In the genomic region with DNA sequence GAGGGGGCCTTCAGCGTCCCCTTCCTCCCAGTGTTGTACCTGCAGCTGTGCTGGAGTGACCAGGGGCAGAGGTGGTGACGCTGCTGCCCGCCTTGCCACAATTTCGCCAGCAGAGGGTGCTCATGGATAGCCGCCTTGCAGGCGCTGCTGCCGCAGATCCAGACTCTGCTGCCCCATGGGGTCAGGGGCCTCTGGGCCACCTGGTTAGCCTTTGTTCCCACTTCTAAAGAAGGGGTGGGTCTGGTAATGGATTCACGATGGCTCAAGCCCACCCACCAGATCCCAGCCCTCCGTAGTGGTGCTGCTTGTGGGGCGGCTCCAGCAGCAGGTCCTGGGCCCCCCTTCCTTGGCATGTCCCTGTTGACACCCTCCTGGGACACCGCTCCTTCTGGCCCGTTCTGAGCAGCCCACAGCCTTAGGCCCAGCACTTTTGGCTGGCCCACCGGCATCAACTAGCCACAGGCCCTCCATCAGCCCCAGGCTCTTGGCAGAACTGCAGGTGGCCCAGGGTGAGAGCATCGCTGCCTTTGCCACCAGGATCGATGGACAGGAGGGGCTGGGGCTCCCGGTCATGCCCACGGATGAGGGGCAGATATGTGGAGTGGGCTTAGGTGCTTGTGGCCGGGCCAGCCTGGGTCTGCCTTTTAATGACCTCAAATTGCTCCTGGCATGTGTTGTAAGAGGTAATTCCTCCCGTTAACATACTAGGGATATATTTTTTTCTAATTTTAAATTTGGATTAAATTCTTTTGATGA, we compare ENCODE assay signal across 8 cellular contexts. TPM values are rescaled to one million over a fixed set of nuclear protein-coding genes. Genes with fewer than 3 reads are reported as not detected.
A peak's percentile ranks its signal among the peaks of the same experiment; 100 is the strongest.
DNase-seq lines count a peak whose midpoint lies in the region; ATAC-seq, FAIRE-seq and TF ChIP-seq lines count a peak whose summit lies in the region.

No MANE protein-coding gene starts in this region.

- H3K14ac ChIP-seq in neuronal stem cell (ENCODE audit: low read length), result peak overlapping the region; percentile 99

- no peak overlapping the region for H3K27ac ChIP-seq in neuronal stem cell (replicated peaks; ENCODE audit: low read length)
- peak overlapping the region; percentile 39 to 49 for H3K27ac ChIP-seq in uterus

- intact Hi-C loops in uterus (cut with DNase I; ENCODE audit: low total_unique reads), result loop anchor here (5.0 kb wide), 1 partner anchor 44 kb away; no protein-coding TSS in a partner anchor

- H3K9me3 ChIP-seq in neuronal stem cell (replicated peaks in 1 of 2; ENCODE audit: control insufficient read depth in 2 of 2, insufficient read depth in 1 of 2, low read depth in 1 of 2, low read length in 2 of 2) (no peaks in the 10 kb centered on the region), uterus (no peaks in the 10 kb centered on the region)

- H3K4ac ChIP-seq in neuronal stem cell (ENCODE audit: low read length), result no peak overlapping the region

- TF ChIP-seq POLR2A in GM12891 (IDR thresholded peaks at IDR 0.05; ENCODE audit: low read depth, low read length) (no peak), uterus (IDR thresholded peaks at IDR 0.05) (no peak)

- peak overlapping the region; percentile 65 for H3K23ac ChIP-seq in neuronal stem cell (ENCODE audit: low read depth, low read length, poor library complexity)

- no peak overlapping the region for H3K9ac ChIP-seq in neuronal stem cell (ENCODE audit: low read depth, low read length, poor library complexity)

- H2AFZ ChIP-seq in neuronal stem cell (ENCODE audit: low read length), result no peak overlapping the region

- POLR2A ChIA-PET in AG04449 (lab: Yijun Ruan, JAX), result no interaction called here

- peak overlapping the region; percentile 87 for H3K18ac ChIP-seq in neuronal stem cell (ENCODE audit: low read length)

- H3K27me3 ChIP-seq in neuronal stem cell (ENCODE audit: control insufficient read depth in 3 of 3, insufficient read depth in 3 of 3, low read depth in 1 of 3, low read length in 3 of 3) (peaks cover 0 to 8% (median 0%) of the 10 kb centered on the region in 3 experiments), uterus (no peaks in the 10 kb centered on the region)

- no peak overlapping the region for H2BK5ac ChIP-seq in neuronal stem cell (ENCODE audit: low read length)

- H3K79me1 ChIP-seq in neuronal stem cell (ENCODE audit: low read depth, low read length), result peaks cover 5% of the 10 kb centered on the region

- ATAC-seq in HG03039 (IDR thresholded peaks at IDR 0.05; ENCODE audit: unreplicated experiment), result no peak

- no peak overlapping the region for H2BK15ac ChIP-seq in neuronal stem cell (ENCODE audit: low read length)

- peak overlapping the region; percentile 11 for H3K4me2 ChIP-seq in neuronal stem cell (ENCODE audit: insufficient read depth, low read length, poor library complexity, severe bottlenecking)

- H4K91ac ChIP-seq in neuronal stem cell (ENCODE audit: low read depth, low read length, poor library complexity), result no peak overlapping the region

- DNase-seq in AG04449 (ENCODE audit: low read depth, low spot score), result no peak
- DNase-seq in GM12891 (ENCODE audit: insufficient read length, low spot score), result peak; percentile 89
- peak; percentile 76 for DNase-seq in NCI-H69 (lab: John Stamatoyannopoulos, UW)
- peak; percentile 16 for DNase-seq in activated T-cell treated with anti-CD3 and anti-CD28 coated beads for 4 hours
- DNase-seq in foreskin fibroblast, result peak; percentile 38 to 81
- DNase-seq in neuronal stem cell (ENCODE audit: low spot score), result peak; percentile 84
- DNase-seq in uterus, result peak; percentile 67 to 75

- CTCF ChIA-PET in AG04449 (lab: Yijun Ruan, JAX), result interaction anchor here (0.7 to 2.6 kb wide), 10 partner anchors 8 to 249 kb away, joined by 3 to 22 read pairs (median 6); no protein-coding TSS in a partner anchor

- H2BK12ac ChIP-seq in neuronal stem cell (ENCODE audit: low read length), result peak overlapping the region; percentile 41

- WGBS in neuronal stem cell (ENCODE audit: extremely low coverage in 2 of 2, insufficient read length in 2 of 2, insufficient replicate concordance in 1 of 2), 2 donors, result no CpG with 5 or more reads among the region's 19 CpGs

- TF ChIP-seq CTCF in AG04449 (IDR thresholded peaks at IDR 0.05; ENCODE audit: insufficient read depth, low read length, missing control alignments) (peak; percentile 87), foreskin fibroblast (IDR thresholded peaks at IDR 0.05; ENCODE audit: low read depth, low read length) (peak; percentile 60), uterus (IDR thresholded peaks at IDR 0.05) (peak; percentile 87 to 94 (median 92))

- no peak overlapping the region for H4K8ac ChIP-seq in neuronal stem cell (ENCODE audit: low read depth, low read length)

- peak overlapping the region; percentile 74 for H2AK5ac ChIP-seq in neuronal stem cell (ENCODE audit: low read depth, low read length)

- H3K36me3 ChIP-seq in neuronal stem cell (replicated peaks in 1 of 2; ENCODE audit: control insufficient read depth in 2 of 2, insufficient read depth in 2 of 2, low read length in 2 of 2) (no peaks in the 10 kb centered on the region), uterus (no peaks in the 10 kb centered on the region)

- H3K4me3 ChIP-seq in AG04449 (ENCODE audit: low read depth, low read length) (no peak overlapping the region), foreskin fibroblast (ENCODE audit: low read depth in 1 of 2, low read length in 2 of 2) (no peak overlapping the region), neuronal stem cell (ENCODE audit: low read length in 2 of 2) (no peak overlapping the region), uterus (no peak overlapping the region)

- peak; percentile 87 for FAIRE-seq in GM12891 (lab: Jason Lieb, UNC)

- H3K4me1 ChIP-seq in neuronal stem cell (ENCODE audit: control insufficient read depth in 2 of 2, insufficient read depth in 1 of 2, low read depth in 1 of 2, low read length in 2 of 2) (peaks cover 0 to 7% of the 10 kb centered on the region in 2 donors), uterus (peaks cover 0 to 3% of the 10 kb centered on the region in 2 donors)

- no peak overlapping the region for H2BK120ac ChIP-seq in neuronal stem cell (ENCODE audit: low read depth, low read length)

TF ChIP-seq in GM12891, 5 proteins besides CTCF, POLR2A, EP300 and RAD21:
- TF ChIP-seq TAF1 (IDR thresholded peaks at IDR 0.05; ENCODE audit: low read depth, low read length) (no peak), POLR2AphosphoS5 (IDR thresholded peaks at IDR 0.05; ENCODE audit: low read depth, low read length) (no peak), SPI1 (IDR thresholded peaks at IDR 0.05; ENCODE audit: low read depth, low read length) (no peak), POU2F2 (IDR thresholded peaks at IDR 0.05; ENCODE audit: low read depth, low read length) (no peak), PAX5 (IDR thresholded peaks at IDR 0.05; ENCODE audit: insufficient read depth, low read length, severe bottlenecking) (no peak)

RNA-seq across cellular contexts. Expression of gene COL5A1, which starts 57.2 kb away (rescaled TPM):
- polyA plus RNA-seq in GM12891 (2012; ENCODE audit: low read depth, missing spikeins), result 0.81 TPM
- polyA plus RNA-seq in neuronal stem cell (2013, experiment 1 of 2), result 10.1 TPM
- polyA plus RNA-seq in neuronal stem cell (2013, experiment 2 of 2), result 10.2 TPM
- 100 to 1,000 TPM in 2 of 4 donors, 10 to 100 TPM in 2; 21.2 to 604 (median 129) TPM for total RNA-seq in uterus
